ENCODE assay signal across 16 cellular contexts in genomic region chr1:61230523-61230922, GRCh38.
"Had no signal": no experiment of that assay in that cellular context is flagged by ENCODE, and none has a peak within 500 bp of the region (broad histone marks: within the 10 kb centered on the region; RNA-seq: fewer than 3 reads in every experiment).

No MANE protein-coding gene starts in this region.

- DNase-seq: activated CD4-positive, alpha-beta T cell treated with anti-CD3 and anti-CD28 coated beads, Interleukin-2, amount 50 U/mL, for 48 hours; activated CD4-positive, CD25-positive, alpha-beta regulatory T cell treated with anti-CD3 and anti-CD28 coated beads, Interleukin-2, amount 50 U/mL, for 72 hours; activated gamma-delta T cell treated with Interleukin-2 at 50 U/mL for 16 hours; activated naive CD8-positive, alpha-beta T cell treated with anti-CD3 and anti-CD28 coated beads for 36 hours; activated T-cell treated with anti-CD3 and anti-CD28 coated beads, Interleukin-2, amount 50 U/mL, for 4 hours; foreskin keratinocyte; heart right ventricle; islet precursor cell; psoas muscle; sigmoid colon; stimulated activated CD4-positive, alpha-beta T cell treated with anti-CD3 and anti-CD28 coated beads, Interleukin-2, amount 100 ng/mL, for 48 hours; stimulated activated naive CD4-positive, alpha-beta T cell treated with Interleukin-2 at 50 U/mL for 16 hours; upper lobe of right lung had no signal

- H3K4me3 ChIP-seq: breast epithelium, heart right ventricle, lung, psoas muscle, sigmoid colon, upper lobe of right lung had no signal

- H3K9me3 ChIP-seq: breast epithelium, heart right ventricle, psoas muscle, sigmoid colon, upper lobe of right lung had no signal

- ATAC-seq: activated T-cell treated with anti-CD3 and anti-CD28 coated beads, Interleukin-2, amount 50 U/mL, for 4 hours; foreskin keratinocyte; natural killer cell treated with Interleukin-12 subunit alpha and Interleukin-12 subunit beta and Interleukin-15 and Interleukin-18, amount 100 ng/mL, for 72 hours; psoas muscle; upper lobe of right lung had no signal

- H3K4me1 ChIP-seq: breast epithelium had no signal

- H3K36me3 ChIP-seq: breast epithelium, heart right ventricle, sigmoid colon, upper lobe of right lung had no signal

- H3K27me3 ChIP-seq: breast epithelium, foreskin keratinocyte, heart right ventricle, sigmoid colon, upper lobe of right lung had no signal

- H3K27ac ChIP-seq: breast epithelium, foreskin keratinocyte, heart right ventricle, psoas muscle, sigmoid colon, upper lobe of right lung had no signal
